ENCODE assay signal across 36 cellular contexts in the genomic region with DNA sequence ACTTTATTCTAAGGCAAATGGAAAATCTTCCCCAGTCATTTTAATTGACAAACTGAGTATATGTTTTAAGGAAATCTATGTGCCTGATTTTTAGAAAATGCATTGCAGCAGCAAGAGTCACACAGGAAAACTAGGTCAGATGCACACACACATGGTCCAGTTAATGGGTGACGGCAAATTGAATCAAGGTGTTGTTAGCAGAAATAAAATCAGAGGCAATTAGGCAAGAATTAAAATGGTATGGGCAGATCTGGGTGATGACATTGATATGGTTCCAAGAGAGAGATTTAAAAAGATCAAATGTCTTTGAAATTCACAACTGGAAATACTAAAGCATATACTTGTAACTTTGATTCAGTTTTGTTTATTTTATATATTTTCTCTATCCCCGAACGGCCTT.
"Had no signal": no experiment of that assay in that cellular context is flagged by ENCODE, and none has a peak within 500 bp of the region (broad histone marks: within the 10 kb centered on the region; RNA-seq: fewer than 3 reads in every experiment).

No MANE protein-coding gene starts in this region.

- H3K4me3 ChIP-seq: adrenal gland, ascending aorta, body of pancreas, breast epithelium, cardiac muscle cell had no signal

- H3K27me3 Mint-ChIP-seq: activated naive CD4-positive, alpha-beta T cell treated with anti-CD3 and anti-CD28 coated beads, Interleukin-2, amount 10 ng/mL, durations not matched to agents 7 days and 5 days; activated naive CD4-positive, alpha-beta T cell treated with anti-CD3 and anti-CD28 coated beads, Interleukin-2, amount 50 U/mL, for 24 hours; activated naive CD8-positive, alpha-beta T cell; activated naive CD8-positive, alpha-beta T cell treated with anti-CD3 and anti-CD28 coated beads for 36 hours; activated naive CD8-positive, alpha-beta T cell treated with anti-CD3 and anti-CD28 coated beads, Interleukin-2, amount 10 ng/mL, durations not matched to agents 7 days and 5 days; activated naive CD8-positive, alpha-beta T cell treated with anti-CD3 and anti-CD28 coated beads, Interleukin-2, amount 50 U/mL, for 24 hours; activated T-helper 17 cell treated with anti-CD3 and anti-CD28 coated beads, Interleukin-2, amount 50 U/mL, for 72 hours; brain; central memory CD8-positive, alpha-beta T cell had no signal

- H3K36me3 Mint-ChIP-seq: activated naive CD4-positive, alpha-beta T cell treated with anti-CD3 and anti-CD28 coated beads, Interleukin-2, amount 10 ng/mL, durations not matched to agents 7 days and 5 days; activated naive CD4-positive, alpha-beta T cell treated with anti-CD3 and anti-CD28 coated beads, Interleukin-2, amount 50 U/mL, for 24 hours; activated naive CD4-positive, alpha-beta T cell treated with anti-CD3 and anti-CD28 coated beads, Interleukin-2, amount 50 U/mL, for 72 hours; activated naive CD8-positive, alpha-beta T cell; activated naive CD8-positive, alpha-beta T cell treated with anti-CD3 and anti-CD28 coated beads for 36 hours; activated naive CD8-positive, alpha-beta T cell treated with anti-CD3 and anti-CD28 coated beads, Interleukin-2, amount 10 ng/mL, durations not matched to agents 7 days and 5 days; brain had no signal

- H3K27ac ChIP-seq: adrenal gland, ascending aorta, body of pancreas, brain microvascular endothelial cell, breast epithelium, cardiac muscle cell had no signal

- DNase-seq: activated effector memory CD4-positive, alpha-beta T cell treated with anti-CD3 and anti-CD28 coated beads, Interleukin-2, amount 50 U/mL, for 16 hours; activated effector memory CD4-positive, alpha-beta T cell treated with Interleukin-2 at 50 U/mL for 16 hours; activated gamma-delta T cell; activated gamma-delta T cell treated with Interleukin-2 at 50 U/mL for 16 hours; activated naive CD4-positive, alpha-beta T cell; activated naive CD4-positive, alpha-beta T cell treated with anti-CD3 and anti-CD28 coated beads for 36 hours; activated naive CD4-positive, alpha-beta T cell treated with anti-CD3 and anti-CD28 coated beads, Interleukin-2, amount 10 ng/mL, durations not matched to agents 7 days and 5 days; activated naive CD4-positive, alpha-beta T cell treated with anti-CD3 and anti-CD28 coated beads, Interleukin-2, amount 50 U/mL, for 16 hours; activated naive CD4-positive, alpha-beta T cell treated with Interleukin-2 at 50 U/mL for 16 hours; activated naive CD8-positive, alpha-beta T cell treated with anti-CD3 and anti-CD28 coated beads for 36 hours; activated naive CD8-positive, alpha-beta T cell treated with anti-CD3 and anti-CD28 coated beads, Interleukin-2, amount 10 ng/mL, durations not matched to agents 7 days and 5 days; activated naive CD8-positive, alpha-beta T cell treated with anti-CD3 and anti-CD28 coated beads, Interleukin-2, amount 50 U/mL, for 24 hours; activated T-cell treated with anti-CD3 and anti-CD28 coated beads, Interleukin-2, amount 50 U/mL, for 4 hours; activated T-cell treated with anti-CD3 and anti-CD28 coated beads, Interleukin-2, amount 50 U/mL, for 48 hours; activated T-cell treated with anti-CD3 and anti-CD28 coated beads, Interleukin-2, amount 50 U/mL, for 72 hours; adrenal gland; amniotic stem cell; amygdala; anterior cingulate cortex; aorta; body of pancreas; brain microvascular endothelial cell; caudate nucleus; central memory CD4-positive, alpha-beta T cell; cerebellar nuclear complex had no signal

- H3K4me3 Mint-ChIP-seq: activated naive CD4-positive, alpha-beta T cell treated with anti-CD3 and anti-CD28 coated beads for 36 hours; activated naive CD4-positive, alpha-beta T cell treated with anti-CD3 and anti-CD28 coated beads, Interleukin-2, amount 10 ng/mL, durations not matched to agents 7 days and 5 days; activated naive CD4-positive, alpha-beta T cell treated with anti-CD3 and anti-CD28 coated beads, Interleukin-2, amount 50 U/mL, for 24 hours; activated naive CD8-positive, alpha-beta T cell; activated naive CD8-positive, alpha-beta T cell treated with anti-CD3 and anti-CD28 coated beads for 36 hours; activated naive CD8-positive, alpha-beta T cell treated with anti-CD3 and anti-CD28 coated beads, Interleukin-2, amount 10 ng/mL, durations not matched to agents 7 days and 5 days; activated naive CD8-positive, alpha-beta T cell treated with anti-CD3 and anti-CD28 coated beads, Interleukin-2, amount 50 U/mL, for 24 hours; activated T-cell treated with anti-CD3 and anti-CD28 coated beads, Interleukin-2, amount 50 U/mL, for 4 hours; activated T-cell treated with anti-CD3 and anti-CD28 coated beads, Interleukin-2, amount 50 U/mL, for 72 hours; activated T-helper 1 cell treated with anti-CD3 and anti-CD28 coated beads, Interleukin-12 subunit alpha, Interleukin-12 subunit beta, Interleukin-2, Interleukin-4 antibody, amounts not matched to agents 30 ng/mL and 10 ng/mL and 1 ng/mL, durations not matched to agents 14 hours and 24 hours and 36 hours; activated T-helper 17 cell treated with anti-CD3 and anti-CD28 coated beads, Interleukin-2, amount 50 U/mL, for 72 hours; brain; central memory CD8-positive, alpha-beta T cell had no signal

- H3K9me3 Mint-ChIP-seq: activated naive CD4-positive, alpha-beta T cell treated with anti-CD3 and anti-CD28 coated beads for 36 hours; activated naive CD4-positive, alpha-beta T cell treated with anti-CD3 and anti-CD28 coated beads, Interleukin-2, amount 10 ng/mL, durations not matched to agents 7 days and 5 days; activated naive CD4-positive, alpha-beta T cell treated with anti-CD3 and anti-CD28 coated beads, Interleukin-2, amount 50 U/mL, for 24 hours; activated naive CD8-positive, alpha-beta T cell treated with anti-CD3 and anti-CD28 coated beads for 36 hours; activated naive CD8-positive, alpha-beta T cell treated with anti-CD3 and anti-CD28 coated beads, Interleukin-2, amount 10 ng/mL, durations not matched to agents 7 days and 5 days; activated naive CD8-positive, alpha-beta T cell treated with anti-CD3 and anti-CD28 coated beads, Interleukin-2, amount 50 U/mL, for 24 hours; activated T-helper 1 cell treated with anti-CD3 and anti-CD28 coated beads, Interleukin-12 subunit alpha, Interleukin-12 subunit beta, Interleukin-2, Interleukin-4 antibody, amounts not matched to agents 30 ng/mL and 10 ng/mL and 1 ng/mL, durations not matched to agents 14 hours and 24 hours and 36 hours; activated T-helper 2 cell treated with anti-CD3 and anti-CD28 coated beads, Interferon-gamma antibody, Interleukin-2, Interleukin-4, amounts not matched to agents 10 μg/mL and 5 μg/mL and 100 μg/mL, durations not matched to agents 14 hours and 24 hours and 36 hours; brain had no signal

- ATAC-seq: activated naive CD4-positive, alpha-beta T cell treated with anti-CD3 and anti-CD28 coated beads, Interleukin-2, amount 50 U/mL, for 72 hours; activated naive CD8-positive, alpha-beta T cell treated with anti-CD3 and anti-CD28 coated beads, Interleukin-2, amount 50 U/mL, for 24 hours; activated T-cell treated with anti-CD3 and anti-CD28 coated beads, Interleukin-2, amount 50 U/mL, for 4 hours; activated T-cell treated with anti-CD3 and anti-CD28 coated beads, Interleukin-2, amount 50 U/mL, for 72 hours; activated T-helper 17 cell treated with anti-CD3 and anti-CD28 coated beads, Interleukin-2, amount 50 U/mL, for 72 hours; body of pancreas had no signal

- H3K27me3 ChIP-seq: adrenal gland, ascending aorta, body of pancreas, brain microvascular endothelial cell, breast epithelium, cardiac muscle cell had no signal

- H3K4me1 ChIP-seq: ascending aorta, body of pancreas, breast epithelium had no signal

- H3K4me1 Mint-ChIP-seq: activated naive CD4-positive, alpha-beta T cell treated with anti-CD3 and anti-CD28 coated beads, Interleukin-2, amount 10 ng/mL, durations not matched to agents 7 days and 5 days; activated naive CD4-positive, alpha-beta T cell treated with anti-CD3 and anti-CD28 coated beads, Interleukin-2, amount 50 U/mL, for 24 hours; activated naive CD8-positive, alpha-beta T cell treated with anti-CD3 and anti-CD28 coated beads for 36 hours; activated naive CD8-positive, alpha-beta T cell treated with anti-CD3 and anti-CD28 coated beads, Interleukin-2, amount 10 ng/mL, durations not matched to agents 7 days and 5 days; activated naive CD8-positive, alpha-beta T cell treated with anti-CD3 and anti-CD28 coated beads, Interleukin-2, amount 50 U/mL, for 24 hours; activated T-helper 17 cell treated with anti-CD3 and anti-CD28 coated beads, Interleukin-2, amount 50 U/mL, for 72 hours; brain; central memory CD8-positive, alpha-beta T cell had no signal

- H3K27ac Mint-ChIP-seq: activated naive CD4-positive, alpha-beta T cell treated with anti-CD3 and anti-CD28 coated beads for 36 hours; activated naive CD4-positive, alpha-beta T cell treated with anti-CD3 and anti-CD28 coated beads, Interleukin-2, amount 10 ng/mL, durations not matched to agents 7 days and 5 days; activated naive CD4-positive, alpha-beta T cell treated with anti-CD3 and anti-CD28 coated beads, Interleukin-2, amount 50 U/mL, for 24 hours; activated naive CD4-positive, alpha-beta T cell treated with anti-CD3 and anti-CD28 coated beads, Interleukin-2, amount 50 U/mL, for 72 hours; activated naive CD8-positive, alpha-beta T cell; activated naive CD8-positive, alpha-beta T cell treated with anti-CD3 and anti-CD28 coated beads for 36 hours; activated naive CD8-positive, alpha-beta T cell treated with anti-CD3 and anti-CD28 coated beads, Interleukin-2, amount 10 ng/mL, durations not matched to agents 7 days and 5 days; activated naive CD8-positive, alpha-beta T cell treated with anti-CD3 and anti-CD28 coated beads, Interleukin-2, amount 50 U/mL, for 24 hours; activated T-cell treated with anti-CD3 and anti-CD28 coated beads, Interleukin-2, amount 50 U/mL, for 72 hours; activated T-helper 1 cell treated with anti-CD3 and anti-CD28 coated beads, Interleukin-12 subunit alpha, Interleukin-12 subunit beta, Interleukin-2, Interleukin-4 antibody, amounts not matched to agents 30 ng/mL and 10 ng/mL and 1 ng/mL, durations not matched to agents 14 hours and 24 hours and 36 hours; activated T-helper 17 cell treated with anti-CD3 and anti-CD28 coated beads, Interleukin-2, amount 50 U/mL, for 72 hours; activated T-helper 2 cell treated with anti-CD3 and anti-CD28 coated beads, Interferon-gamma antibody, Interleukin-2, Interleukin-4, amounts not matched to agents 10 μg/mL and 5 μg/mL and 100 μg/mL, durations not matched to agents 14 hours and 24 hours and 36 hours; brain had no signal

- H3K36me3 ChIP-seq: adrenal gland, ascending aorta, brain microvascular endothelial cell, breast epithelium, cardiac muscle cell had no signal

- H3K9me3 ChIP-seq: adrenal gland, ascending aorta, body of pancreas, breast epithelium had no signal
